ENCODE assay signal across 1 cellular context in the genomic region with DNA sequence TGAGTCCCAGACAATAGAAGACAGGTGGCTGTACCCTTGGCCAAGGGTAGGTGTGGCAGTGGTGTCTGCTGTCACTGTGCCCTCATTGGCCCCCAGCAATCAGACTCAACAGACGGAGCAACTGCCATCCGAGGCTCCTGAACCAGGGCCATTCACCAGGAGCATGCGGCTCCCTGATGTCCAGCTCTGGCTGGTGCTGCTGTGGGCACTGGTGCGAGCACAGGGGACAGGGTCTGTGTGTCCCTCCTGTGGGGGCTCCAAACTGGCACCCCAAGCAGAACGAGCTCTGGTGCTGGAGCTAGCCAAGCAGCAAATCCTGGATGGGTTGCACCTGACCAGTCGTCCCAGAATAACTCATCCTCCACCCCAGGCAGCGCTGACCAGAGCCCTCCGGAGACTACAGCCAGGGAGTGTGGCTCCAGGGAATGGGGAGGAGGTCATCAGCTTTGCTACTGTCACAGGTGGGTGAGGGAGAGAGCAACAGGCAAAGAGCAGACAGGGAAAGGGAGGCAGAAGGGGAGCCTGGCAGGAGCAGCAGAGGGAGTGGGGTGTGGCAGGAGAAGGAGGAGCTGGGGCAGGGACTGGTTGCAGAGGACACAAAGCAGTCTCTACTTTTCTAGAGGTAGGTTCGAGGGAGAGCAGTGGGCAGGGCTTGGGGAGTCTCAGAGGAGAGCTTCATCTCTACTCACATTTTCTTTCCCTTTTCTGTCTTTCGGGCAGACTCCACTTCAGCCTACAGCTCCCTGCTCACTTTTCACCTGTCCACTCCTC.
TF ChIP-seq lines count a peak whose summit lies in the region.

No MANE protein-coding gene starts in this region.

TF ChIP-seq in GM12878, 131 proteins besides CTCF, POLR2A, EP300 and RAD21:
- TF ChIP-seq FOXK2 (IDR thresholded peaks at IDR 0.05) (no peak), ATF3 (IDR thresholded peaks at IDR 0.05; ENCODE audit: borderline replicate concordance, extremely low read depth, low read depth, low read length) (no peak), MAX (IDR thresholded peaks at IDR 0.05; ENCODE audit: low read depth, low read length) (no peak), SIN3A (IDR thresholded peaks at IDR 0.05; ENCODE audit: low read depth, low read length) (no peak), SIX5 (IDR thresholded peaks at IDR 0.05; ENCODE audit: low read depth, low read length, severe bottlenecking) (no peak), ZSCAN29 (IDR thresholded peaks at IDR 0.05) (no peak), CHD4 (IDR thresholded peaks at IDR 0.05) (no peak), POLR2AphosphoS2 (IDR thresholded peaks at IDR 0.05; ENCODE audit: low read depth, low read length) (no peak), TARDBP (IDR thresholded peaks at IDR 0.05; ENCODE audit: borderline replicate concordance) (no peak), YY1 (IDR thresholded peaks at IDR 0.05; ENCODE audit: low read depth, low read length) (no peak), E2F8 (IDR thresholded peaks at IDR 0.05; ENCODE audit: low read depth, partially characterized antibody) (no peak), PAX5 (IDR thresholded peaks at IDR 0.05; ENCODE audit: borderline replicate concordance, low read depth, low read length) (no peak), ESRRA (IDR thresholded peaks at IDR 0.05; ENCODE audit: low read length) (no peak), STAT1 (conservative IDR thresholded peaks at IDR 0.05) (no peak), CBX3 (IDR thresholded peaks at IDR 0.05; ENCODE audit: borderline replicate concordance, low read depth) (no peak), TCF3 (IDR thresholded peaks at IDR 0.05; ENCODE audit: borderline replicate concordance, insufficient read depth, low read depth, low read length) (no peak), MYB (IDR thresholded peaks at IDR 0.05; ENCODE audit: borderline replicate concordance, low read depth, low read length) (no peak)
- TF ChIP-seq, protein P1, sequence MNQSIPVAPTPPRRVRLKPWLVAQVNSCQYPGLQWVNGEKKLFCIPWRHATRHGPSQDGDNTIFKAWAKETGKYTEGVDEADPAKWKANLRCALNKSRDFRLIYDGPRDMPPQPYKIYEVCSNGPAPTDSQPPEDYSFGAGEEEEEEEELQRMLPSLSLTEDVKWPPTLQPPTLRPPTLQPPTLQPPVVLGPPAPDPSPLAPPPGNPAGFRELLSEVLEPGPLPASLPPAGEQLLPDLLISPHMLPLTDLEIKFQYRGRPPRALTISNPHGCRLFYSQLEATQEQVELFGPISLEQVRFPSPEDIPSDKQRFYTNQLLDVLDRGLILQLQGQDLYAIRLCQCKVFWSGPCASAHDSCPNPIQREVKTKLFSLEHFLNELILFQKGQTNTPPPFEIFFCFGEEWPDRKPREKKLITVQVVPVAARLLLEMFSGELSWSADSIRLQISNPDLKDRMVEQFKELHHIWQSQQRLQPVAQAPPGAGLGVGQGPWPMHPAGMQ (IDR thresholded peaks at IDR 0.05; ENCODE audit: borderline replicate concordance) = no peak
